Comparison of ENCODE assay signal across 1 cellular context in genomic region chr2:200811336-200812121, GRCh38.
A peak's percentile ranks its signal among the peaks of the same experiment; 100 is the strongest.
TF ChIP-seq lines count a peak whose summit lies in the region.

TSS of gene BZW1 (plus strand) at chr2:200811910. CDS start at chr2:200813218, 1,308 bp downstream.

TF ChIP-seq in HepG2, 621 proteins besides CTCF, POLR2A, EP300 and RAD21 (continued from another document and continues in another):
- TF ChIP-seq BCLAF1 (IDR thresholded peaks at IDR 0.05) (no peak), ZNF782 (CRISPR knock-in tag; IDR thresholded peaks at IDR 0.05; ENCODE audit: borderline replicate concordance) (no peak; the same call in 1 of the 2 replicates), HMGA1 (CRISPR knock-in tag; conservative IDR thresholded peaks at IDR 0.05) (no peak), RARA (CRISPR knock-in tag; IDR thresholded peaks at IDR 0.05) (no peak; the same call in 1 of the 2 replicates), ZNF333 (CRISPR knock-in tag; IDR thresholded peaks at IDR 0.05; ENCODE audit: borderline replicate concordance) (peak; percentile 96), MXD4 (CRISPR knock-in tag; IDR thresholded peaks at IDR 0.05) (peak; percentile 69), ZFP41 (CRISPR knock-in tag; IDR thresholded peaks at IDR 0.05; ENCODE audit: borderline replicate concordance) (peak; percentile 77; the same call in 1 of the 2 replicates), NFIB (CRISPR knock-in tag; IDR thresholded peaks at IDR 0.05; ENCODE audit: borderline replicate concordance) (no peak), TRAFD1 (CRISPR knock-in tag; IDR thresholded peaks at IDR 0.05; ENCODE audit: borderline replicate concordance) (0 out of 2 replicates have a peak, but pooled peaks have one; percentile 89), IRF9 (CRISPR knock-in tag; IDR thresholded peaks at IDR 0.05; ENCODE audit: borderline replicate concordance) (no peak; the same call in 1 of the 2 replicates), NFRKB (IDR thresholded peaks at IDR 0.05) (no peak), PHF8 (CRISPR knock-in tag; IDR thresholded peaks at IDR 0.05) (peak; percentile 98), HES4 (CRISPR knock-in tag; IDR thresholded peaks at IDR 0.05; ENCODE audit: borderline replicate concordance) (0 out of 2 replicates have a peak, but pooled peaks have one; percentile 59), HNF1A (IDR thresholded peaks at IDR 0.05; ENCODE audit: low read depth) (no peak), HNF1A (CRISPR knock-in tag; IDR thresholded peaks at IDR 0.05; ENCODE audit: borderline replicate concordance) (no peak), ARNTL (CRISPR knock-in tag; IDR thresholded peaks at IDR 0.05) (peak; percentile 69), GABPA (IDR thresholded peaks at IDR 0.05; ENCODE audit: low read depth, low read length) (peak; percentile 55), GABPA (CRISPR knock-in tag; IDR thresholded peaks at IDR 0.05; ENCODE audit: low read depth) (peak; percentile 89), ZNF280D (CRISPR knock-in tag; IDR thresholded peaks at IDR 0.05) (peak; percentile 61; the same call in 1 of the 2 replicates), ZNF276 (CRISPR knock-in tag; IDR thresholded peaks at IDR 0.05; ENCODE audit: low read depth) (no peak), IKZF5 (CRISPR knock-in tag; IDR thresholded peaks at IDR 0.05) (peak; percentile 57), MEIS2 (CRISPR knock-in tag; IDR thresholded peaks at IDR 0.05) (no peak; the same call in none of the 2 replicates), NFATC3 (CRISPR knock-in tag; IDR thresholded peaks at IDR 0.05) (no peak), MEIS1 (CRISPR knock-in tag; IDR thresholded peaks at IDR 0.05; ENCODE audit: borderline replicate concordance) (no peak), CSRNP1 (CRISPR knock-in tag; IDR thresholded peaks at IDR 0.05) (no peak), ZNF616 (CRISPR knock-in tag; IDR thresholded peaks at IDR 0.05; ENCODE audit: low read depth) (no peak; the same call in 1 of the 2 replicates), RFXAP (CRISPR knock-in tag; IDR thresholded peaks at IDR 0.05; ENCODE audit: borderline replicate concordance) (no peak), TOE1 (CRISPR knock-in tag; IDR thresholded peaks at IDR 0.05) (no peak), SYNCRIP (IDR thresholded peaks at IDR 0.05; ENCODE audit: insufficient read depth, low read depth, low read length) (no peak), HOXA9 (CRISPR knock-in tag; IDR thresholded peaks at IDR 0.05; ENCODE audit: borderline replicate concordance) (no peak)
